Comparison of ENCODE assay signal across 19 cellular contexts in genomic region chr9:134708672-134709038, GRCh38.
DNase-seq lines count a peak whose midpoint lies in the region; ATAC-seq and TF ChIP-seq lines count a peak whose summit lies in the region.
"Had no signal": no experiment of that assay in that cellular context is flagged by ENCODE, and none has a peak within 500 bp of the region (broad histone marks: within the 10 kb centered on the region; RNA-seq: fewer than 3 reads in every experiment).

No MANE protein-coding gene starts in this region.

- DNase-seq in Right ventricle myocardium superior (peak; percentile 39), left ventricle myocardium superior (no peak), coronary artery (ENCODE audit: low spot score) (no peak), amygdala (lab: John Stamatoyannopoulos, UW) (no peak)
- DNase-seq: activated naive CD8-positive, alpha-beta T cell treated with anti-CD3 and anti-CD28 coated beads, Interleukin-2, amount 10 ng/mL, durations not matched to agents 7 days and 5 days; CD4-positive, CD25-positive, alpha-beta regulatory T cell; DMS53; erythroblast; NCI-H1436; NCI-H446; T-helper 2 cell; testis had no signal

- H3K4me1 Mint-ChIP-seq in nephron, result peaks cover 35% of the 10 kb centered on the region
- H3K4me1 Mint-ChIP-seq: activated naive CD8-positive, alpha-beta T cell treated with anti-CD3 and anti-CD28 coated beads, Interleukin-2, amount 10 ng/mL, durations not matched to agents 7 days and 5 days; WTC11 had no signal

- H3K36me3 Mint-ChIP-seq in nephron (ENCODE audit: low read depth), result peaks cover 10% of the 10 kb centered on the region
- H3K36me3 Mint-ChIP-seq: activated naive CD8-positive, alpha-beta T cell treated with anti-CD3 and anti-CD28 coated beads, Interleukin-2, amount 10 ng/mL, durations not matched to agents 7 days and 5 days; CD4-positive, CD25-positive, alpha-beta regulatory T cell had no signal

- H3K9me3 Mint-ChIP-seq in nephron, result peaks cover 3% of the 10 kb centered on the region

- ATAC-seq in Right ventricle myocardium superior (ENCODE audit: poor library complexity), result no peak
- no peak for ATAC-seq in left ventricle myocardium superior
- no peak for ATAC-seq in GM19397 (IDR thresholded peaks at IDR 0.05; ENCODE audit: unreplicated experiment)
- no peak for ATAC-seq in HG03565 (IDR thresholded peaks at IDR 0.05; ENCODE audit: unreplicated experiment)
- no peak for ATAC-seq in HG03354 (IDR thresholded peaks at IDR 0.05; ENCODE audit: poor library complexity, severe bottlenecking, unreplicated experiment)
- ATAC-seq: HepG2, WTC11 had no signal

- TF ChIP-seq CTCF in coronary artery (IDR thresholded peaks at IDR 0.05) (no peak), nephron (IDR thresholded peaks at IDR 0.05; ENCODE audit: unreplicated experiment in 3 of 3) (no peak)

- H3K4me3 ChIP-seq in coronary artery, result no peak overlapping the region
- H3K4me3 ChIP-seq: A549, testis had no signal

- no peaks in the 10 kb centered on the region for H3K27me3 Mint-ChIP-seq in nephron (ENCODE audit: low read depth)
- H3K27me3 Mint-ChIP-seq: activated naive CD8-positive, alpha-beta T cell treated with anti-CD3 and anti-CD28 coated beads, Interleukin-2, amount 10 ng/mL, durations not matched to agents 7 days and 5 days; CD4-positive, CD25-positive, alpha-beta regulatory T cell had no signal

- intact Hi-C loops in Right ventricle myocardium superior (cut with DNase I) (no loop called here), left ventricle myocardium superior (cut with micrococcal nuclease) (no loop called here)

- H3K27ac ChIP-seq in coronary artery, result peak overlapping the region; percentile 2 to 91
- H3K27ac ChIP-seq: A549, testis had no signal

- H3K27ac Mint-ChIP-seq in nephron, result peak overlapping the region; percentile 82 to 95 (median 92)
- H3K27ac Mint-ChIP-seq: activated naive CD8-positive, alpha-beta T cell treated with anti-CD3 and anti-CD28 coated beads, Interleukin-2, amount 10 ng/mL, durations not matched to agents 7 days and 5 days; CD4-positive, CD25-positive, alpha-beta regulatory T cell; WTC11 had no signal

- peak overlapping the region in 2 of 3 experiments; percentile 19 to 41 for H3K4me3 Mint-ChIP-seq in nephron
- H3K4me3 Mint-ChIP-seq: activated naive CD8-positive, alpha-beta T cell treated with anti-CD3 and anti-CD28 coated beads, Interleukin-2, amount 10 ng/mL, durations not matched to agents 7 days and 5 days; CD4-positive, CD25-positive, alpha-beta regulatory T cell; WTC11 had no signal
